33 cellular contexts compared by ENCODE assay signal in genomic region chr18:78526923-78527775, GRCh38.
DNase-seq lines count a peak whose midpoint lies in the region; ATAC-seq, FAIRE-seq and TF ChIP-seq lines count a peak whose summit lies in the region.
"Had no signal": no experiment of that assay in that cellular context is flagged by ENCODE, and none has a peak within 500 bp of the region (broad histone marks: within the 10 kb centered on the region; RNA-seq: fewer than 3 reads in every experiment).

No MANE protein-coding gene starts in this region.

- ATAC-seq in HepG2 (peak; percentile 44; the same call in 2 of the 3 replicates), HG02938 (IDR thresholded peaks at IDR 0.05; ENCODE audit: unreplicated experiment) (no peak)
- ATAC-seq: gastroesophageal sphincter, HCT116 had no signal

- no peaks in the 10 kb centered on the region for H4K20me1 ChIP-seq in HepG2 (ENCODE audit: insufficient read depth, low read length)

- H3K27me3 Mint-ChIP-seq in chondrocyte (ENCODE audit: low read depth) (peaks cover 8% of the 10 kb centered on the region), type B pancreatic cell (peaks cover 8% of the 10 kb centered on the region)
- H3K27me3 Mint-ChIP-seq: activated CD4-positive, alpha-beta memory T cell treated with anti-CD3 and anti-CD28 coated beads for 36 hours had no signal

- no peak overlapping the region for H3K9ac ChIP-seq in HepG2 (ENCODE audit: insufficient read depth, low read depth, low read length)

- no peaks in the 10 kb centered on the region for H3K36me3 Mint-ChIP-seq in chondrocyte (ENCODE audit: low read depth)
- H3K36me3 Mint-ChIP-seq in type B pancreatic cell = no peaks in the 10 kb centered on the region
- H3K36me3 Mint-ChIP-seq: activated CD4-positive, alpha-beta memory T cell treated with anti-CD3 and anti-CD28 coated beads for 36 hours had no signal

- FAIRE-seq in HepG2 (lab: Jason Lieb, UNC) = no peak
- FAIRE-seq: G401.6, TTC549 had no signal

- H3K27me3 ChIP-seq in HepG2 (ENCODE audit: control insufficient read depth in 1 of 2, insufficient read depth in 2 of 2, low read length in 2 of 2) = peaks cover 0 to 34% of the 10 kb centered on the region in 2 experiments; a peak in 4 of 5 replicates
- H3K27me3 ChIP-seq: brain microvascular endothelial cell, neutrophil had no signal

- no TSS peak for BruUV-seq in HepG2 (replicated peaks; lab: Mats Ljungman, UMichigan)

- H3K36me3 ChIP-seq in HepG2 (replicated peaks in 1 of 2; ENCODE audit: control insufficient read depth in 1 of 2, insufficient read depth in 2 of 2, low read length in 2 of 2) = no peaks in the 10 kb centered on the region
- H3K36me3 ChIP-seq: brain microvascular endothelial cell, gastroesophageal sphincter, neutrophil had no signal

- H3K4me3 Mint-ChIP-seq in chondrocyte (ENCODE audit: unreplicated experiment) = no peak overlapping the region
- no peak overlapping the region for H3K4me3 Mint-ChIP-seq in type B pancreatic cell
- H3K4me3 Mint-ChIP-seq: activated CD4-positive, alpha-beta memory T cell treated with anti-CD3 and anti-CD28 coated beads for 36 hours; activated T-helper 1 cell treated with anti-CD3 and anti-CD28 coated beads, Interleukin-12 subunit alpha, Interleukin-12 subunit beta, Interleukin-2, Interleukin-4 antibody, amounts not matched to agents 30 ng/mL and 10 ng/mL and 1 ng/mL, durations not matched to agents 14 hours and 24 hours and 36 hours had no signal

- no peak for TF ChIP-seq POLR2A in HepG2 (IDR thresholded peaks at IDR 0.05; ENCODE audit: insufficient read depth in 1 of 2, low read depth in 2 of 2, low read length in 2 of 2)

- TF ChIP-seq CTCF in chondrocyte (IDR thresholded peaks at IDR 0.05) (no peak), HepG2 (CRISPR knock-in tag; IDR thresholded peaks at IDR 0.05) (no peak), type B pancreatic cell (conservative IDR thresholded peaks at IDR 0.05) (no peak)

- H3K4me1 Mint-ChIP-seq in chondrocyte (ENCODE audit: low read depth) (peaks cover 12% of the 10 kb centered on the region), type B pancreatic cell (ENCODE audit: unreplicated experiment) (peaks cover 18% of the 10 kb centered on the region)

- no peak overlapping the region for H3K4me3 ChIP-seq in HepG2 (replicated peaks in 1 of 3; ENCODE audit: insufficient read depth in 1 of 3, low read depth in 2 of 3, low read length in 3 of 3)
- H3K4me3 ChIP-seq: gastroesophageal sphincter had no signal

- H3K4me1 ChIP-seq in HepG2 (ENCODE audit: insufficient read depth, low read length) = no peaks in the 10 kb centered on the region

- no peak for TF ChIP-seq RAD21 in HepG2 (CRISPR knock-in tag; IDR thresholded peaks at IDR 0.05)

- no peak overlapping the region for H3K27ac ChIP-seq in HepG2 (ENCODE audit: extremely low read length, insufficient read depth, low read length)
- H3K27ac ChIP-seq: brain microvascular endothelial cell, C4-2B, gastroesophageal sphincter, neutrophil had no signal

- peaks cover 12% of the 10 kb centered on the region for H3K9me3 Mint-ChIP-seq in chondrocyte (ENCODE audit: low read depth)
- no peaks in the 10 kb centered on the region for H3K9me3 Mint-ChIP-seq in type B pancreatic cell
- H3K9me3 Mint-ChIP-seq: activated CD4-positive, alpha-beta memory T cell treated with anti-CD3 and anti-CD28 coated beads for 36 hours had no signal

- TF ChIP-seq EP300 in HepG2 (IDR thresholded peaks at IDR 0.05; ENCODE audit: low read depth in 2 of 2, low read length in 2 of 2) (no peak), HepG2 (CRISPR knock-in tag; IDR thresholded peaks at IDR 0.05; ENCODE audit: borderline replicate concordance) (no peak)

- POLR2A ChIA-PET in HepG2 (lab: Yijun Ruan, JAX) = no interaction called here

- WGBS in HepG2 (ENCODE audit: low lambda C conversion rate) = 7% methylated on average over 11 of the region's 20 CpGs

- no peaks in the 10 kb centered on the region for H3K79me2 ChIP-seq in HepG2 (ENCODE audit: insufficient read depth, low read length)

- intact Hi-C loops in HepG2 (cut with micrococcal nuclease; ENCODE audit: unreplicated experiment) = loop anchor here (5.0 kb wide), 1 partner anchor 690 kb away; no protein-coding TSS in a partner anchor

- H3K4me2 ChIP-seq in HepG2 (ENCODE audit: low read depth, low read length) = no peak overlapping the region

- DNase-seq in activated CD8-positive, alpha-beta memory T cell treated with anti-CD3 and anti-CD28 coated beads for 24 hours = peak; percentile 30
- DNase-seq in activated CD8-positive, alpha-beta memory T cell treated with anti-CD3 and anti-CD28 coated beads, Interleukin-2, amount 50 U/mL, for 4 hours = no peak
- no peak for DNase-seq in chondrocyte (ENCODE audit: low spot score)
- no peak for DNase-seq in HepG2 (ENCODE audit: low spot score)
- DNase-seq in type B pancreatic cell (ENCODE audit: extremely low spot score, unreplicated experiment) = peak; percentile 61
- DNase-seq in T-helper 1 cell = no peak
- no peak for DNase-seq in UCSD-AML1 (lab: John Stamatoyannopoulos, UW; ENCODE audit: unreplicated experiment)
- DNase-seq: activated CD4-positive, alpha-beta memory T cell treated with anti-CD3 and anti-CD28 coated beads for 36 hours; activated CD4-positive, alpha-beta T cell treated with anti-CD3 and anti-CD28 coated beads for 1 hour; activated CD8-positive, alpha-beta memory T cell treated with anti-CD3 and anti-CD28 coated beads, Interleukin-2, amount 50 U/mL, for 48 hours; activated naive CD4-positive, alpha-beta T cell treated with anti-CD3 and anti-CD28 coated beads, Interleukin-2, amount 50 U/mL, for 16 hours; brain microvascular endothelial cell; COR-L47; DMS53; effector CD4-positive, alpha-beta T cell; hippocampal formation; Kasumi-1; mesendoderm; NCI-H146; NCI-H2107; NCI-H345; NCI-H774; stimulated activated CD4-positive, alpha-beta T cell treated with anti-CD3 and anti-CD28 coated beads, Interleukin-15, amount 100 ng/mL, for 24 hours; stimulated activated CD4-positive, alpha-beta T cell treated with anti-CD3 and anti-CD28 coated beads, Interleukin-4, amount 100 ng/mL, for 4 hours had no signal

- peak overlapping the region; percentile 6 for H3K27ac Mint-ChIP-seq in chondrocyte (ENCODE audit: unreplicated experiment)
- H3K27ac Mint-ChIP-seq in type B pancreatic cell = no peak overlapping the region
- H3K27ac Mint-ChIP-seq: activated CD4-positive, alpha-beta memory T cell treated with anti-CD3 and anti-CD28 coated beads for 36 hours; activated T-helper 1 cell treated with anti-CD3 and anti-CD28 coated beads, Interleukin-12 subunit alpha, Interleukin-12 subunit beta, Interleukin-2, Interleukin-4 antibody, amounts not matched to agents 30 ng/mL and 10 ng/mL and 1 ng/mL, durations not matched to agents 14 hours and 24 hours and 36 hours; progenitor cell of endocrine pancreas had no signal

- H2AFZ ChIP-seq in HepG2 (ENCODE audit: low read length) = no peak overlapping the region

- H3K9me3 ChIP-seq in HepG2 (ENCODE audit: low read length) = no peaks in the 10 kb centered on the region
- H3K9me3 ChIP-seq: gastroesophageal sphincter, neutrophil had no signal

- CTCF ChIA-PET in HepG2 (lab: Yijun Ruan, JAX; ENCODE audit: low intra/inter-chr PET ratio, low total read pairs) = no interaction called here

- in situ Hi-C loops in HepG2 (cut with HindIII; ENCODE audit: extremely low pct_ligation_motif_present, low pct_unique_long_range_greater_than_20kb) = no loop called here

TF ChIP-seq in HepG2, 621 proteins besides CTCF, POLR2A, EP300 and RAD21:
- TF ChIP-seq ZSCAN5A (CRISPR knock-in tag; IDR thresholded peaks at IDR 0.05; ENCODE audit: borderline replicate concordance) = no peak
- TF ChIP-seq, protein P1, sequence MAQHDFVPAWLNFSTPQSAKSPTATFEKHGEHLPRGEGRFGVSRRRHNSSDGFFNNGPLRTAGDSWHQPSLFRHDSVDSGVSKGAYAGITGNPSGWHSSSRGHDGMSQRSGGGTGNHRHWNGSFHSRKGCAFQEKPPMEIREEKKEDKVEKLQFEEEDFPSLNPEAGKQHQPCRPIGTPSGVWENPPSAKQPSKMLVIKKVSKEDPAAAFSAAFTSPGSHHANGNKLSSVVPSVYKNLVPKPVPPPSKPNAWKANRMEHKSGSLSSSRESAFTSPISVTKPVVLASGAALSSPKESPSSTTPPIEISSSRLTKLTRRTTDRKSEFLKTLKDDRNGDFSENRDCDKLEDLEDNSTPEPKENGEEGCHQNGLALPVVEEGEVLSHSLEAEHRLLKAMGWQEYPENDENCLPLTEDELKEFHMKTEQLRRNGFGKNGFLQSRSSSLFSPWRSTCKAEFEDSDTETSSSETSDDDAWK (CRISPR knock-in tag; IDR thresholded peaks at IDR 0.05) = no peak
- TF ChIP-seq NCOA5 (CRISPR knock-in tag; IDR thresholded peaks at IDR 0.05) = no peak
- TF ChIP-seq ZNF460 (CRISPR knock-in tag; IDR thresholded peaks at IDR 0.05; ENCODE audit: borderline replicate concordance) = no peak
- TF ChIP-seq MEIS1 (CRISPR knock-in tag; IDR thresholded peaks at IDR 0.05; ENCODE audit: borderline replicate concordance) = no peak
- TF ChIP-seq, protein P2, sequence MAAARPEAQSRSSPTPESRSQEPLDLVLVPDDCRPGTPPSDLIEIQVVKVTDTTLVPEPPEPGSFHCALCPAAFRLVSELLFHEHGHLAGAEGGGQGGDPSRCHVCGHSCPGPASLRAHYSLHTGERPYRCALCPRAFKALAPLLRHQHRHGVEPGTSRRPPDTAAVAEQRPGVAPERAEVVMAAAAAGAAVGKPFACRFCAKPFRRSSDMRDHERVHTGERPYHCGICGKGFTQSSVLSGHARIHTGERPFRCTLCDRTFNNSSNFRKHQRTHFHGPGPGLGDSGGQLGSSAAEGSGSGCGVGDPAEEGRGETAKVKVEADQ (CRISPR knock-in tag; IDR thresholded peaks at IDR 0.05; ENCODE audit: borderline replicate concordance) = no peak
- TF ChIP-seq ZFP41 (CRISPR knock-in tag; IDR thresholded peaks at IDR 0.05; ENCODE audit: borderline replicate concordance) = no peak
- no peak for TF ChIP-seq KDM6A (CRISPR knock-in tag; IDR thresholded peaks at IDR 0.05; ENCODE audit: low read depth)
- no peak for TF ChIP-seq SOX6 (IDR thresholded peaks at IDR 0.05)
- TF ChIP-seq SOX6 (CRISPR knock-in tag; IDR thresholded peaks at IDR 0.05) = no peak
TF ChIP-seq in HepG2: peak in this region for 0.

Comparison
In these comparisons a context has a peak if more than half of its experiments do, and no peak if none do; other contexts are left out.
1. DNase-seq: peak in activated CD8-positive, alpha-beta memory T cell treated with anti-CD3 and anti-CD28 coated beads for 24 hours (single experiment) and type B pancreatic cell (single experiment); none in activated CD8-positive, alpha-beta memory T cell treated with anti-CD3 and anti-CD28 coated beads, Interleukin-2, amount 50 U/mL, for 4 hours (single experiment), chondrocyte (single experiment), HepG2 (single experiment), T-helper 1 cell (0 of 5) and UCSD-AML1 (single experiment).